Comparison of ENCODE assay signal across 25 cellular contexts in genomic region chr15:75032391-75032790, GRCh38. TPM values are rescaled to one million over a fixed set of nuclear protein-coding genes. Genes with fewer than 3 reads are reported as not detected.
DNase-seq lines count a peak whose midpoint lies in the region; ATAC-seq and TF ChIP-seq lines count a peak whose summit lies in the region.
"Had no signal": no experiment of that assay in that cellular context is flagged by ENCODE, and none has a peak within 500 bp of the region (broad histone marks: within the 10 kb centered on the region; RNA-seq: fewer than 3 reads in every experiment).

No MANE protein-coding gene starts in this region.

- peaks cover 4% of the 10 kb centered on the region for H3K36me3 ChIP-seq in OCI-LY3 (replicated peaks; ENCODE audit: low read depth, low read length)
- H3K36me3 ChIP-seq: adrenal gland, transverse colon had no signal

- H3K9me3 ChIP-seq in OCI-LY3 (ENCODE audit: insufficient read depth, low read length) = no peaks in the 10 kb centered on the region
- H3K9me3 ChIP-seq: adrenal gland, esophagus muscularis mucosa, stomach, transverse colon had no signal

- H3K4me1 ChIP-seq in OCI-LY3 (ENCODE audit: low read length) = peaks cover 26% of the 10 kb centered on the region

- H4K20me1 ChIP-seq in OCI-LY3 (ENCODE audit: insufficient read depth, low read length) = peaks cover 5% of the 10 kb centered on the region; the same call in 1 of the 2 replicates

- DNase-seq in T-helper 1 cell (no peak), epithelial cell of prostate (ENCODE audit: low read depth, low spot score) (no peak), type B pancreatic cell (ENCODE audit: extremely low spot score, unreplicated experiment) (no peak), NCI-H1092 (lab: John Stamatoyannopoulos, UW) (no peak), NCI-H82 treated with DMSO at 0.1 percent for 48 hours (lab: John Stamatoyannopoulos, UW; ENCODE audit: unreplicated experiment) (no peak)
- DNase-seq: ACHN; activated CD4-positive, alpha-beta T cell treated with anti-CD3 and anti-CD28 coated beads for 1 hour; activated naive CD4-positive, alpha-beta T cell treated with Interleukin-2 at 50 U/mL for 16 hours; activated T-cell treated with anti-CD3 and anti-CD28 coated beads, Interleukin-2, amount 50 U/mL, for 24 hours; adrenal gland; C1 segment of cervical spinal cord; DMS79 treated with DMSO at 0.1 percent for 48 hours; effector CD8-positive, alpha-beta T cell; KG1; NCI-H1930; NCI-H774; SHP77; stomach; transverse colon had no signal

- H3K4me3 ChIP-seq in OCI-LY3 (ENCODE audit: low read length) = no peak overlapping the region
- H3K4me3 ChIP-seq: adrenal gland, esophagus muscularis mucosa, stomach, transverse colon had no signal

- H3K27ac ChIP-seq in OCI-LY3 (ENCODE audit: low read length) (no peak overlapping the region), epithelial cell of prostate (peak overlapping the region; percentile 14)
- H3K27ac ChIP-seq: esophagus muscularis mucosa had no signal

- H3K27ac Mint-ChIP-seq in T-helper 1 cell treated with Interleukin-12 subunit alpha and Interleukin-12 subunit beta and Interleukin-4 antibody, amounts not matched to agents 30 μg/mL and 1 μg/mL, for 36 hours = peak overlapping the region; percentile 56
- H3K27ac Mint-ChIP-seq in type B pancreatic cell = peak overlapping the region; percentile 85
- H3K27ac Mint-ChIP-seq: activated T-cell treated with anti-CD3 and anti-CD28 coated beads, Interleukin-2, amount 50 U/mL, for 24 hours had no signal

- peaks cover 42% of the 10 kb centered on the region for H3K4me1 Mint-ChIP-seq in T-helper 1 cell treated with Interleukin-12 subunit alpha and Interleukin-12 subunit beta and Interleukin-4 antibody, amounts not matched to agents 30 μg/mL and 1 μg/mL, for 36 hours (ENCODE audit: low read depth)
- peaks cover 39% of the 10 kb centered on the region for H3K4me1 Mint-ChIP-seq in type B pancreatic cell (ENCODE audit: unreplicated experiment)

- no peaks in the 10 kb centered on the region for H3K9me3 Mint-ChIP-seq in T-helper 1 cell treated with Interleukin-12 subunit alpha and Interleukin-12 subunit beta and Interleukin-4 antibody, amounts not matched to agents 30 μg/mL and 1 μg/mL, for 36 hours
- peaks cover 5% of the 10 kb centered on the region for H3K9me3 Mint-ChIP-seq in type B pancreatic cell
- H3K9me3 Mint-ChIP-seq: activated T-cell treated with anti-CD3 and anti-CD28 coated beads, Interleukin-2, amount 50 U/mL, for 24 hours; brain had no signal

- no peak for TF ChIP-seq CTCF in OCI-LY3 (IDR thresholded peaks at IDR 0.05; ENCODE audit: low read depth, low read length)
- TF ChIP-seq CTCF in type B pancreatic cell (conservative IDR thresholded peaks at IDR 0.05) = no peak

- no peak overlapping the region for H3K9ac ChIP-seq in OCI-LY3 (ENCODE audit: low read length)

- peak overlapping the region; percentile 37 for H3K4me2 ChIP-seq in OCI-LY3 (ENCODE audit: low read length)

- no peaks in the 10 kb centered on the region for H3K27me3 Mint-ChIP-seq in T-helper 1 cell treated with Interleukin-12 subunit alpha and Interleukin-12 subunit beta and Interleukin-4 antibody, amounts not matched to agents 30 μg/mL and 1 μg/mL, for 36 hours (ENCODE audit: low read depth)
- no peaks in the 10 kb centered on the region for H3K27me3 Mint-ChIP-seq in type B pancreatic cell
- H3K27me3 Mint-ChIP-seq: activated T-cell treated with anti-CD3 and anti-CD28 coated beads, Interleukin-2, amount 50 U/mL, for 24 hours; brain had no signal

- no peak for ATAC-seq in GM18498 (IDR thresholded peaks at IDR 0.05; ENCODE audit: unreplicated experiment)
- ATAC-seq: sciatic nerve had no signal

- H2AFZ ChIP-seq in OCI-LY3 (ENCODE audit: low read depth, low read length) = no peak overlapping the region

- no peaks in the 10 kb centered on the region for H3K27me3 ChIP-seq in OCI-LY3 (ENCODE audit: low read depth, low read length)
- H3K27me3 ChIP-seq: adrenal gland, esophagus muscularis mucosa, stomach, transverse colon had no signal

- H3K36me3 Mint-ChIP-seq in T-helper 1 cell treated with Interleukin-12 subunit alpha and Interleukin-12 subunit beta and Interleukin-4 antibody, amounts not matched to agents 30 μg/mL and 1 μg/mL, for 36 hours (ENCODE audit: low read depth) = peaks cover 15% of the 10 kb centered on the region
- peaks cover 23% of the 10 kb centered on the region for H3K36me3 Mint-ChIP-seq in type B pancreatic cell

- no peak overlapping the region for H3K4me3 Mint-ChIP-seq in T-helper 1 cell treated with Interleukin-12 subunit alpha and Interleukin-12 subunit beta and Interleukin-4 antibody, amounts not matched to agents 30 μg/mL and 1 μg/mL, for 36 hours
- H3K4me3 Mint-ChIP-seq in type B pancreatic cell = peak overlapping the region; percentile 12
- H3K4me3 Mint-ChIP-seq: activated T-cell treated with anti-CD3 and anti-CD28 coated beads, Interleukin-2, amount 50 U/mL, for 24 hours; brain had no signal

- no peaks in the 10 kb centered on the region for H3K79me2 ChIP-seq in OCI-LY3 (ENCODE audit: low read length)

RNA-seq across cellular contexts. Expression of gene PPCDC, which starts 9.0 kb away (rescaled TPM):
- 19.1 and 23.6 TPM in 2 replicates for total RNA-seq in type B pancreatic cell (ENCODE audit: low replicate concordance)

RNA-seq across cellular contexts. Expression of gene SCAMP5, which starts 37.0 kb away (rescaled TPM):
- 38.1 and 41.8 TPM in 2 replicates for total RNA-seq in type B pancreatic cell (ENCODE audit: low replicate concordance)
